In the genomic region with DNA sequence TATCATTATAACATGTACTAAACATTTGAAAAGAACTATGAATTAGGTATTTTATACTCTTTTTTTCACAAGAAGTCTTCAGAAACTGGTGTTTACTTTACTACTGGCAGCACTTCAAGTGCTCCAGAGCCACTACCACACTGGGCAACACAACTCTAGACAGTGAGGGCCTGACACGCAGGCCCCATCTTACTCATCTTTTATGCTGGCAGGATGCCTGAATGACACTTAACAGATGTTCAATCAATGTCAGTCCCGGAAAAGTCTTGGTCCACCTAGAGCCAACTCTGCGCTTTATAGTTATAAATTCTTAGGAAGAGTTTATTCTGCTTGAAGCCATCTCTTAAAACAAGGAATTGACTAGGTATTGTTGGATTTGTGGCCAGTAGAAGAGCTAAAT, we compare ENCODE assay signal across 10 cellular contexts. TPM values are rescaled to one million over a fixed set of nuclear protein-coding genes. Genes with fewer than 3 reads are reported as not detected.
DNase-seq lines count a peak whose midpoint lies in the region; ATAC-seq, FAIRE-seq and TF ChIP-seq lines count a peak whose summit lies in the region.
"Had no signal": no experiment of that assay in that cellular context is flagged by ENCODE, and none has a peak within 500 bp of the region (broad histone marks: within the 10 kb centered on the region; RNA-seq: fewer than 3 reads in every experiment).

No MANE protein-coding gene starts in this region.

- no peak overlapping the region for H3K4me3 ChIP-seq in dorsolateral prefrontal cortex
- H3K4me3 ChIP-seq in H7 (ENCODE audit: insufficient read depth, low read depth, low read length): no peak overlapping the region
- H3K4me3 ChIP-seq: BLaER1, lower lobe of right lung had no signal

- no peak overlapping the region for H3K4me3 Mint-ChIP-seq in stimulated activated memory B cell treated with anti-CD40 and anti-IgM and Interleukin-4, amounts not matched to agents 10 μg/mL and 1 μg/mL and 100 μg/mL, for 72 hours

- peak overlapping the region in 52 of 59 donors; percentile 2 to 86 (median 49) for H3K27ac ChIP-seq in dorsolateral prefrontal cortex
- H3K27ac ChIP-seq: BLaER1, lower lobe of right lung had no signal

- peak; percentile 69 for DNase-seq in activated CD8-positive, alpha-beta memory T cell treated with anti-CD3 and anti-CD28 coated beads for 24 hours
- DNase-seq in activated CD8-positive, alpha-beta memory T cell treated with anti-CD3 and anti-CD28 coated beads, Interleukin-2, amount 50 U/mL, for 4 hours: no peak
- peak; percentile 66 for DNase-seq in RCC 7860 (ENCODE audit: low spot score)
- DNase-seq in dorsolateral prefrontal cortex: no peak
- no peak for DNase-seq in SW480 (ENCODE audit: low spot score)
- DNase-seq in UCSD-AML1 (lab: John Stamatoyannopoulos, UW; ENCODE audit: unreplicated experiment): no peak
- no peak for DNase-seq in H7
- DNase-seq: lower lobe of right lung had no signal

- no peaks in the 10 kb centered on the region for H3K27me3 Mint-ChIP-seq in stimulated activated memory B cell treated with anti-CD40 and anti-IgM and Interleukin-4, amounts not matched to agents 10 μg/mL and 1 μg/mL and 100 μg/mL, for 72 hours

- ATAC-seq in stimulated activated memory B cell treated with anti-CD40 and anti-IgM and Interleukin-4, amounts not matched to agents 10 μg/mL and 1 μg/mL and 100 μg/mL, for 72 hours: no peak

- peak overlapping the region; percentile 96 for H3K27ac Mint-ChIP-seq in stimulated activated memory B cell treated with anti-CD40 and anti-IgM and Interleukin-4, amounts not matched to agents 10 μg/mL and 1 μg/mL and 100 μg/mL, for 72 hours

- H3K4me1 Mint-ChIP-seq in stimulated activated memory B cell treated with anti-CD40 and anti-IgM and Interleukin-4, amounts not matched to agents 10 μg/mL and 1 μg/mL and 100 μg/mL, for 72 hours: peaks cover 81% of the 10 kb centered on the region

- H3K9me3 Mint-ChIP-seq in stimulated activated memory B cell treated with anti-CD40 and anti-IgM and Interleukin-4, amounts not matched to agents 10 μg/mL and 1 μg/mL and 100 μg/mL, for 72 hours: no peaks in the 10 kb centered on the region

- H3K36me3 ChIP-seq in H7 (replicated peaks; ENCODE audit: control insufficient read depth, insufficient read depth, low read length): no peaks in the 10 kb centered on the region
- H3K36me3 ChIP-seq: lower lobe of right lung had no signal

- TF ChIP-seq CTCF in dorsolateral prefrontal cortex (IDR thresholded peaks at IDR 0.05 in 54 of 56, conservative IDR thresholded peaks at IDR 0.05 in 2 of 56; ENCODE audit: low read depth in 1 of 56, partially characterized antibody in 56 of 56): no peak

- FAIRE-seq in RCC 7860 (lab: Jason Lieb, UNC): peak; percentile 87

- H3K27me3 ChIP-seq in dorsolateral prefrontal cortex (no peaks in the 10 kb centered on the region), H7 (ENCODE audit: control insufficient read depth, insufficient read depth, low read length) (no peaks in the 10 kb centered on the region)
- H3K27me3 ChIP-seq: BLaER1 had no signal

- peaks cover 14% of the 10 kb centered on the region for H3K36me3 Mint-ChIP-seq in stimulated activated memory B cell treated with anti-CD40 and anti-IgM and Interleukin-4, amounts not matched to agents 10 μg/mL and 1 μg/mL and 100 μg/mL, for 72 hours

- intact Hi-C loops in dorsolateral prefrontal cortex (cut with DNase I): loop anchor here (5.0 to 10.0 kb wide), 3 partner anchors 76 to 142 kb away; a partner anchor contains a TSS

RNA-seq across cellular contexts. Expression of a gene that starts 8.7 kb away (rescaled TPM):
- total RNA-seq in dorsolateral prefrontal cortex: 100 to 1,000 TPM in 1 of 120 experiments, 10 to 100 TPM in 119; 15.8 to 100 (median 34.0) TPM
- total RNA-seq in H7 (2014; rRNA removed; shearing (Covaris generic)): 6.9 and 8.2 TPM in 2 replicates

Comparison
In these comparisons a context has a peak if more than half of its experiments do, and no peak if none do; other contexts are left out.
1. DNase-seq: peak in activated CD8-positive, alpha-beta memory T cell treated with anti-CD3 and anti-CD28 coated beads for 24 hours (single experiment) and RCC 7860 (single experiment); none in activated CD8-positive, alpha-beta memory T cell treated with anti-CD3 and anti-CD28 coated beads, Interleukin-2, amount 50 U/mL, for 4 hours (single experiment), dorsolateral prefrontal cortex (0 of 10), SW480 (single experiment), UCSD-AML1 (single experiment) and H7 (single experiment).